ENCODE assay signal across 13 cellular contexts in the genomic region with DNA sequence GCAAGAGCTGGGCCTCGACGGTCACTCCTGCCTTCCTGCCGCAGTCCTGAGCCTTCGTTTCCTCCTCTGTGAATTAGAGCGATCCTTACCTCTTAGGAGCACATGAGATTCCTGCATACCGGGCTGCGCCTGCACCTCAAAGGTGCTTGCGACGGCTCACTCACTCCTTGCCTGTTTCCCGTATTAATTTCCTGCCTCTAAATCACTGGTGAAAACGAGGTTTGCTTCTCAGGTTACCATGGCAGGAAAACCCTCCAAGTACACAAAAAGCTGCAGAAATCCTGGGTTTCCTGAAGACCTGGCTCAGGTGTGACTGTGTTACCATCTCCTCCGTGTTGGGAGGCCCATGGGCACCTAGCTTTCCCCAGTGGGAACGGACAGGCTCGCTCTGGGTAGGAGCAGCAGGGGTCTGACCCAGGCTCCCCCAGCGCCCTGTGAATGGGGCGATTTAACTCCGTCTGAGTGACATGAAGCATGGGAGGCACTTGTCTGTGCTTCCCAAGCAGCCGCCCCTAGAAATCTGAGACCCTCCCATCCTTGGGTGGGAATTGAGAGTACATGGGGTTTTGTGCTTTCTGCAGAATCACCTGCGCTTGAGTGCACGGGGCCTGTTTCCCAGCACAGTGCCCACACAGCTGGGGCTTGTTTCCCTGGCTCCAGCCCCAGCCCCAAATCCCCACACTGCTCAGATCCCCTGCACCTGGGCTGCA.
DNase-seq lines count a peak whose midpoint lies in the region; ATAC-seq, FAIRE-seq and TF ChIP-seq lines count a peak whose summit lies in the region.
"Had no signal": no experiment of that assay in that cellular context is flagged by ENCODE, and none has a peak within 500 bp of the region (broad histone marks: within the 10 kb centered on the region; RNA-seq: fewer than 3 reads in every experiment).

No MANE protein-coding gene starts in this region.

- FAIRE-seq in H1 (lab: Jason Lieb, UNC) (no peak), pancreas (lab: Jason Lieb, UNC) (no peak)
- FAIRE-seq: A549 had no signal

- no CpG with 5 or more reads among the region's 20 CpGs for WGBS in H9 (ENCODE audit: extremely low coverage, insufficient read length, low lambda C conversion rate)
- 88% methylated on average over 20 of the region's 20 CpGs; no CpG with 5 or more reads in 1 of the 2 experiments for WGBS in H1 (ENCODE audit: extremely low coverage in 1 of 2, insufficient coverage in 1 of 2, insufficient read length in 1 of 2, insufficient replicate concordance in 2 of 2, low coverage in 1 of 2, low lambda C conversion rate in 2 of 2, missing lambda C conversion rate in 1 of 2), 2 experiments
- no CpG with 5 or more reads among the region's 20 CpGs for WGBS in neuronal stem cell (ENCODE audit: extremely low coverage in 2 of 2, insufficient read length in 2 of 2, insufficient replicate concordance in 1 of 2), 2 donors
- WGBS in pancreas, 2 donors: 36 to 50% methylated on average over 20 of the region's 20 CpGs

- TF ChIP-seq CTCF in GM23338 (conservative IDR thresholded peaks at IDR 0.05; ENCODE audit: low read depth in 2 of 2): no peak
- no peak for TF ChIP-seq CTCF in H9 (conservative IDR thresholded peaks at IDR 0.05)
- TF ChIP-seq CTCF in H1 (IDR thresholded peaks at IDR 0.05; ENCODE audit: control extremely low read depth in 1 of 3, insufficient read depth in 1 of 3, low read depth in 1 of 3, low read length in 3 of 3): no peak
- no peak for TF ChIP-seq CTCF in pancreas (IDR thresholded peaks at IDR 0.05)

- H3K4me3 Mint-ChIP-seq in GM23338 (no peak overlapping the region), H9 (no peak overlapping the region)
- H3K4me3 Mint-ChIP-seq: CD14-positive monocyte; CD8-positive, alpha-beta memory T cell; IgD-negative memory B cell had no signal

- H3K56ac ChIP-seq in H9 (ENCODE audit: insufficient read length, low read depth, low read length) (no peak overlapping the region), H1 (replicated peaks; ENCODE audit: insufficient read length, low read depth, low read length) (no peak overlapping the region)

- intact Hi-C loops in pancreas (cut with DNase I): no loop called here

- no peak overlapping the region; the same call in 1 of the 2 replicates for H3K14ac ChIP-seq in H9 (ENCODE audit: insufficient read depth, low read length)
- no peak overlapping the region for H3K14ac ChIP-seq in H1 (ENCODE audit: insufficient read length)
- no peak overlapping the region for H3K14ac ChIP-seq in neuronal stem cell (ENCODE audit: low read length)

- H3K79me2 ChIP-seq in GM23338 (replicated peaks; ENCODE audit: insufficient read depth) (no peaks in the 10 kb centered on the region), H9 (ENCODE audit: insufficient read depth, low read length) (peaks cover 2% of the 10 kb centered on the region; the same call in 1 of the 2 replicates), H1 (ENCODE audit: control insufficient read depth in 1 of 2, insufficient read depth in 2 of 2, low read length in 2 of 2) (peaks cover 0 to 4% of the 10 kb centered on the region in 2 experiments; a peak in 1 of 4 replicates)

- H2BK15ac ChIP-seq in H9 (ENCODE audit: low read depth, low read length): no peak overlapping the region
- H2BK15ac ChIP-seq in H1 (ENCODE audit: low read length): peak overlapping the region; percentile 29; the same call in 1 of the 2 replicates
- no peak overlapping the region for H2BK15ac ChIP-seq in neuronal stem cell (ENCODE audit: low read length)

- TF ChIP-seq POLR2A in H1 (IDR thresholded peaks at IDR 0.05; ENCODE audit: control extremely low read depth in 1 of 2, low read depth in 2 of 2, low read length in 2 of 2): no peak

- no peak overlapping the region for H4K91ac ChIP-seq in H9 (ENCODE audit: insufficient read length, low read depth, low read length)
- no peak overlapping the region for H4K91ac ChIP-seq in H1 (replicated peaks; ENCODE audit: insufficient read length, low read length)
- H4K91ac ChIP-seq in neuronal stem cell (ENCODE audit: low read depth, low read length, poor library complexity): no peak overlapping the region

- H3K9me3 ChIP-seq in H9 (ENCODE audit: control insufficient read depth, low read depth, low read length) (no peaks in the 10 kb centered on the region), H1 (ENCODE audit: insufficient read depth in 2 of 2, low read depth in 1 of 2, low read length in 1 of 2) (no peaks in the 10 kb centered on the region), neuronal stem cell (replicated peaks in 1 of 2; ENCODE audit: control insufficient read depth in 2 of 2, insufficient read depth in 1 of 2, low read depth in 1 of 2, low read length in 2 of 2) (no peaks in the 10 kb centered on the region), pancreas (no peaks in the 10 kb centered on the region)
- H3K9me3 ChIP-seq: A549, Caco-2, HAP-1 had no signal

- H3K36me3 ChIP-seq in GM23338 (ENCODE audit: insufficient read depth) (no peaks in the 10 kb centered on the region), H1 (ENCODE audit: control insufficient read depth in 2 of 4, insufficient read depth in 4 of 4, low read length in 3 of 4) (peaks cover 0 to 5% (median 1%) of the 10 kb centered on the region in 4 experiments; a peak in 3 of 8 replicates), neuronal stem cell (replicated peaks in 1 of 2; ENCODE audit: control insufficient read depth in 2 of 2, insufficient read depth in 2 of 2, low read length in 2 of 2) (peaks cover 12 to 69% of the 10 kb centered on the region in 2 donors), pancreas (no peaks in the 10 kb centered on the region)
- H3K36me3 ChIP-seq: HAP-1 had no signal

- H3K27ac Mint-ChIP-seq in GM23338 (no peak overlapping the region), H9 (peak overlapping the region in 2 of 3 experiments; percentile 42 to 84; a peak in 4 of 7 replicates)
- H3K27ac Mint-ChIP-seq: CD14-positive monocyte, IgD-negative memory B cell had no signal

- H3K27me3 ChIP-seq in GM23338 (ENCODE audit: insufficient read depth) (no peaks in the 10 kb centered on the region), H9 (ENCODE audit: insufficient read depth, low read length) (no peaks in the 10 kb centered on the region), H1 (replicated peaks in 1 of 4; ENCODE audit: control insufficient read depth in 3 of 4, extremely low read depth in 1 of 4, insufficient read depth in 3 of 4, low read length in 3 of 4) (no peaks in the 10 kb centered on the region), neuronal stem cell (ENCODE audit: control insufficient read depth in 3 of 3, insufficient read depth in 3 of 3, low read depth in 1 of 3, low read length in 3 of 3) (no peaks in the 10 kb centered on the region), pancreas (no peaks in the 10 kb centered on the region)

- peaks cover 71% of the 10 kb centered on the region for H3K4me1 Mint-ChIP-seq in GM23338
- H3K4me1 Mint-ChIP-seq in H9: peaks cover 48 to 63% of the 10 kb centered on the region in 2 experiments
- H3K4me1 Mint-ChIP-seq: CD14-positive monocyte; CD8-positive, alpha-beta memory T cell had no signal

- H3K4me1 ChIP-seq in GM23338 (ENCODE audit: insufficient read depth): peaks cover 29% of the 10 kb centered on the region
- peaks cover 1% of the 10 kb centered on the region; the same call in 1 of the 2 replicates for H3K4me1 ChIP-seq in H9 (ENCODE audit: insufficient read depth, low read length)
- H3K4me1 ChIP-seq in H1 (replicated peaks in 1 of 4; ENCODE audit: control insufficient read depth in 3 of 4, insufficient read depth in 4 of 4, low read length in 3 of 4): peaks cover 0 to 38% (median 27%) of the 10 kb centered on the region in 4 experiments; a peak in 5 of 7 replicates
- H3K4me1 ChIP-seq in neuronal stem cell (ENCODE audit: control insufficient read depth in 2 of 2, insufficient read depth in 1 of 2, low read depth in 1 of 2, low read length in 2 of 2): peaks cover 5 to 35% of the 10 kb centered on the region in 2 donors
- H3K4me1 ChIP-seq in pancreas: no peaks in the 10 kb centered on the region
- H3K4me1 ChIP-seq: A549, Caco-2 had no signal

- TF ChIP-seq RAD21 in H1 (IDR thresholded peaks at IDR 0.05 in 1 of 2, conservative IDR thresholded peaks at IDR 0.05 in 1 of 2; ENCODE audit: low read depth in 2 of 2, low read length in 2 of 2): no peak

- DNase-seq in GM23338 (ENCODE audit: low spot score): peak; percentile 34
- no peak for DNase-seq in H9
- no peak for DNase-seq in H1 (ENCODE audit: low read depth in 1 of 2, low spot score in 2 of 2)
- DNase-seq in neuronal stem cell (ENCODE audit: low spot score): no peak
- no peak for DNase-seq in activated gamma-delta T cell treated with Interleukin-2 at 50 U/mL for 16 hours
- no peak for DNase-seq in pancreas
- DNase-seq: Caco-2; CD8-positive, alpha-beta memory T cell; GM23248 had no signal

- H4K20me1 ChIP-seq in GM23338 (replicated peaks; ENCODE audit: insufficient read depth): peaks cover 27% of the 10 kb centered on the region
- no peaks in the 10 kb centered on the region for H4K20me1 ChIP-seq in H9 (ENCODE audit: control insufficient read depth, insufficient read depth, insufficient read length)
- peaks cover 20 to 45% of the 10 kb centered on the region in 2 experiments for H4K20me1 ChIP-seq in H1 (replicated peaks in 1 of 2; ENCODE audit: control insufficient read depth in 1 of 2, insufficient read depth in 2 of 2, low read length in 2 of 2)

- H3K23me2 ChIP-seq in H9 (ENCODE audit: insufficient read length, low read depth, low read length, poor library complexity, severe bottlenecking) (no peaks in the 10 kb centered on the region), H1 (ENCODE audit: low read depth, low read length) (no peaks in the 10 kb centered on the region; the same call in 1 of the 2 replicates)

- no peak overlapping the region for H2BK20ac ChIP-seq in H9 (ENCODE audit: low read depth, low read length, poor library complexity, severe bottlenecking)
- 0 out of 2 replicates have a peak overlapping the region, but pooled peaks have one; percentile 18 for H2BK20ac ChIP-seq in H1 (ENCODE audit: low read length)

- H3T11ph ChIP-seq in H9 (ENCODE audit: low read length): no peak overlapping the region

- POLR2A ChIA-PET in H1 (lab: Charles Lee; ENCODE audit: partially characterized antibody): interaction anchor here (0.6 to 4.0 kb wide), 4 partner anchors 8 to 25 kb away, joined by 3 to 18 read pairs (median 12); no protein-coding TSS in a partner anchor

- no peak overlapping the region for H2AFZ ChIP-seq in GM23338
- no peak overlapping the region for H2AFZ ChIP-seq in H9 (ENCODE audit: low read length)
- no peak overlapping the region for H2AFZ ChIP-seq in H1 (ENCODE audit: low read length)
- H2AFZ ChIP-seq in neuronal stem cell (ENCODE audit: low read length): no peak overlapping the region
- H2AFZ ChIP-seq: GM23248 had no signal

- no peak overlapping the region for H3K23ac ChIP-seq in H9 (ENCODE audit: insufficient read length, low read depth, low read length)
- H3K23ac ChIP-seq in H1 (ENCODE audit: insufficient read length): no peak overlapping the region
- H3K23ac ChIP-seq in neuronal stem cell (ENCODE audit: low read depth, low read length, poor library complexity): no peak overlapping the region

- H4K5ac ChIP-seq in H9 (ENCODE audit: insufficient read length, low read depth, low read length) (no peak overlapping the region), H1 (ENCODE audit: insufficient read length, low read depth, low read length) (no peak overlapping the region)

- peak overlapping the region; percentile 40 for H3K4me2 ChIP-seq in GM23338
- H3K4me2 ChIP-seq in H9 (ENCODE audit: insufficient read depth, insufficient read length, low read length): no peak overlapping the region
- H3K4me2 ChIP-seq in H1 (ENCODE audit: insufficient read depth in 1 of 2, low read depth in 2 of 2, low read length in 2 of 2): no peak overlapping the region
- H3K4me2 ChIP-seq in neuronal stem cell (ENCODE audit: insufficient read depth, low read length, poor library complexity, severe bottlenecking): no peak overlapping the region
- H3K4me2 ChIP-seq: A549 had no signal

- H3F3A ChIP-seq in GM23338 (replicated peaks; ENCODE audit: low read depth): peaks cover 17% of the 10 kb centered on the region

- H2BK5ac ChIP-seq in H9 (ENCODE audit: insufficient read length, low read length) (no peak overlapping the region), H1 (ENCODE audit: low read depth, low read length) (0 out of 2 replicates have a peak overlapping the region, but pooled peaks have one; percentile 52), neuronal stem cell (ENCODE audit: low read length) (no peak overlapping the region)

- H4K8ac ChIP-seq in H9 (replicated peaks; ENCODE audit: insufficient read length, low read depth, low read length) (no peak overlapping the region), H1 (ENCODE audit: extremely low read depth, insufficient read depth, low read length) (no peak overlapping the region; the same call in 1 of the 2 replicates), neuronal stem cell (ENCODE audit: low read depth, low read length) (no peak overlapping the region)

- peaks cover 13% of the 10 kb centered on the region for H3K27me3 Mint-ChIP-seq in GM23338 (ENCODE audit: insufficient read depth, low read depth, poor library complexity)
- no peaks in the 10 kb centered on the region; the same call in 1 of the 2 replicates for H3K27me3 Mint-ChIP-seq in H9 (ENCODE audit: low read depth)

- H2AK5ac ChIP-seq in H9 (ENCODE audit: insufficient read length, low read length) (no peak overlapping the region), H1 (ENCODE audit: low read depth, low read length) (no peak overlapping the region), neuronal stem cell (ENCODE audit: low read depth, low read length) (no peak overlapping the region)

- H3K36me3 Mint-ChIP-seq in GM23338 (ENCODE audit: low read depth) (peaks cover 13% of the 10 kb centered on the region), H9 (ENCODE audit: insufficient read depth in 1 of 3, low read depth in 3 of 3) (peaks cover 7 to 26% (median 13%) of the 10 kb centered on the region in 3 experiments; a peak in 6 of 7 replicates)
- H3K36me3 Mint-ChIP-seq: CD14-positive monocyte; CD8-positive, alpha-beta memory T cell; IgD-negative memory B cell had no signal

- H3K18ac ChIP-seq in H9 (ENCODE audit: insufficient read length, low read depth, low read length): no peak overlapping the region
- no peak overlapping the region; the same call in 1 of the 2 replicates for H3K18ac ChIP-seq in H1 (ENCODE audit: extremely low read depth, low read length)
- H3K18ac ChIP-seq in neuronal stem cell (ENCODE audit: low read length): no peak overlapping the region

- H3K9ac ChIP-seq in H9 (ENCODE audit: extremely low read depth, insufficient read length, low read length) (no peak overlapping the region), H1 (replicated peaks in 1 of 4; ENCODE audit: extremely low read depth in 1 of 4, low read depth in 3 of 4, low read length in 3 of 4) (no peak overlapping the region), neuronal stem cell (ENCODE audit: low read depth, low read length, poor library complexity) (no peak overlapping the region)
- H3K9ac ChIP-seq: GM23248 had no signal

- H3K9me3 Mint-ChIP-seq in GM23338: peaks cover 1% of the 10 kb centered on the region; the same call in 1 of the 3 replicates
- no peaks in the 10 kb centered on the region for H3K9me3 Mint-ChIP-seq in H9
- H3K9me3 Mint-ChIP-seq: CD8-positive, alpha-beta memory T cell had no signal

- no peak overlapping the region for H2BK120ac ChIP-seq in H9 (ENCODE audit: low read depth, low read length, poor library complexity, severe bottlenecking)
- H2BK120ac ChIP-seq in H1 (replicated peaks; ENCODE audit: low read depth, low read length): no peak overlapping the region
- no peak overlapping the region for H2BK120ac ChIP-seq in neuronal stem cell (ENCODE audit: low read depth, low read length)

- CTCF ChIA-PET in H1 (lab: Charles Lee; ENCODE audit: partially characterized antibody): interaction anchor here (1.0 to 1.7 kb wide), 7 partner anchors 9 to 248 kb away, joined by 3 to 4 read pairs (median 4); no protein-coding TSS in a partner anchor

- H2BK12ac ChIP-seq in H9 (ENCODE audit: insufficient read length, low read depth, low read length) (no peak overlapping the region), H1 (ENCODE audit: low read depth, low read length) (peak overlapping the region; percentile 60; the same call in 1 of the 2 replicates), neuronal stem cell (ENCODE audit: low read length) (no peak overlapping the region)

- H3K27ac ChIP-seq in GM23338 (ENCODE audit: low read depth): peak overlapping the region; percentile 85
- no peak overlapping the region for H3K27ac ChIP-seq in H9 (ENCODE audit: insufficient read length, low read depth, low read length)
- no peak overlapping the region for H3K27ac ChIP-seq in H1 (ENCODE audit: low read depth, low read length)
- peak overlapping the region; percentile 3 for H3K27ac ChIP-seq in neuronal stem cell (replicated peaks; ENCODE audit: low read length)
- H3K27ac ChIP-seq in pancreas: no peak overlapping the region
- H3K27ac ChIP-seq: A549, GM23248 had no signal

- no peaks in the 10 kb centered on the region for H3K9me2 ChIP-seq in GM23338 (ENCODE audit: insufficient read depth)

- no peak for TF ChIP-seq EP300 in H1 (IDR thresholded peaks at IDR 0.05; ENCODE audit: borderline replicate concordance in 1 of 2, low read depth in 2 of 2, low read length in 2 of 2)

- ATAC-seq in GM23338 (peak; percentile 8), pancreas (no peak)
- ATAC-seq: A549 had no signal

- H3K4me3 ChIP-seq in GM23338 (no peak overlapping the region), H1 (ENCODE audit: extremely low read depth in 1 of 4, insufficient read depth in 2 of 4, low read depth in 3 of 4, low read length in 4 of 4) (no peak overlapping the region), neuronal stem cell (ENCODE audit: low read length in 2 of 2) (no peak overlapping the region), pancreas (no peak overlapping the region)
- H3K4me3 ChIP-seq: A549, GM23248, HAP-1 had no signal

- H3K4ac ChIP-seq in H9 (ENCODE audit: low read depth, low read length): no peak overlapping the region
- no peak overlapping the region for H3K4ac ChIP-seq in H1 (replicated peaks; ENCODE audit: insufficient read length, low read depth, low read length)
- no peak overlapping the region for H3K4ac ChIP-seq in neuronal stem cell (ENCODE audit: low read length)

- H3K79me1 ChIP-seq in H9 (ENCODE audit: insufficient read depth, low read depth, low read length, poor library complexity, severe bottlenecking) (no peaks in the 10 kb centered on the region), H1 (ENCODE audit: low read depth, low read length) (peaks cover 17% of the 10 kb centered on the region; the same call in 1 of the 2 replicates), neuronal stem cell (ENCODE audit: low read depth, low read length) (peaks cover 32% of the 10 kb centered on the region)

Comparison
In these comparisons a context has a peak if more than half of its experiments do, and no peak if none do; other contexts are left out.
1. H3K27ac ChIP-seq: peak in GM23338 (single experiment) and neuronal stem cell (single experiment); none in H9 (single experiment), H1 (single experiment) and pancreas (0 of 4).